Comparison of ENCODE assay signal across 21 cellular contexts in genomic region chr3:177893321-177893720, GRCh38.
DNase-seq lines count a peak whose midpoint lies in the region; ATAC-seq and TF ChIP-seq lines count a peak whose summit lies in the region.
"Had no signal": no experiment of that assay in that cellular context is flagged by ENCODE, and none has a peak within 500 bp of the region (broad histone marks: within the 10 kb centered on the region; RNA-seq: fewer than 3 reads in every experiment).

No MANE protein-coding gene starts in this region.

- no peak overlapping the region for H3K27ac Mint-ChIP-seq in endothelial cell (ENCODE audit: unreplicated experiment)
- H3K27ac Mint-ChIP-seq: activated T-helper 17 cell treated with anti-CD3 and anti-CD28 coated beads, Interleukin-2, amount 50 U/mL, for 72 hours; CD8-positive, alpha-beta T cell; dendritic cell treated with granulocyte-macrophage colony-stimulating factor and Interleukin-4, amounts not matched to agents 40 ng/mL and 50 ng/mL, for 4 days had no signal

- no peaks in the 10 kb centered on the region for H3K79me2 ChIP-seq in osteoblast (ENCODE audit: insufficient read depth, low read length)

- no peaks in the 10 kb centered on the region for H3K36me3 ChIP-seq in esophagus muscularis mucosa
- no peaks in the 10 kb centered on the region for H3K36me3 ChIP-seq in osteoblast (ENCODE audit: insufficient read depth, low read length)
- H3K36me3 ChIP-seq: ovary, spleen, vagina had no signal

- peaks cover 6% of the 10 kb centered on the region for H3K4me1 Mint-ChIP-seq in endothelial cell (ENCODE audit: unreplicated experiment)
- H3K4me1 Mint-ChIP-seq: activated T-helper 17 cell treated with anti-CD3 and anti-CD28 coated beads, Interleukin-2, amount 50 U/mL, for 72 hours had no signal

- H3K9me3 ChIP-seq in esophagus muscularis mucosa (peaks cover 0 to 10% (median 2%) of the 10 kb centered on the region in 4 donors), osteoblast (ENCODE audit: low read depth, low read length) (no peaks in the 10 kb centered on the region)
- H3K9me3 ChIP-seq: ovary, vagina had no signal

- no peak overlapping the region for H3K27ac ChIP-seq in C4-2B
- peak overlapping the region in 1 of 4 donors; percentile 32 for H3K27ac ChIP-seq in esophagus muscularis mucosa (replicated peaks in 1 of 4)
- no peak overlapping the region for H3K27ac ChIP-seq in osteoblast (ENCODE audit: low read depth, low read length)
- H3K27ac ChIP-seq: ovary, PC-9, vagina had no signal

- H3K27me3 ChIP-seq in esophagus muscularis mucosa (no peaks in the 10 kb centered on the region), osteoblast (ENCODE audit: insufficient read depth, low read length) (no peaks in the 10 kb centered on the region)
- H3K27me3 ChIP-seq: ovary, spleen, vagina had no signal

- H3K36me3 Mint-ChIP-seq in endothelial cell (ENCODE audit: low read depth, unreplicated experiment): peaks cover 7% of the 10 kb centered on the region
- H3K36me3 Mint-ChIP-seq: CD8-positive, alpha-beta T cell had no signal

- H3K4me3 ChIP-seq in esophagus muscularis mucosa (no peak overlapping the region), osteoblast (ENCODE audit: insufficient read depth, low read length) (no peak overlapping the region)
- H3K4me3 ChIP-seq: GM12878, ovary, PC-9, spleen, vagina had no signal

- peak; percentile 67 for TF ChIP-seq EP300 in esophagus muscularis mucosa (IDR thresholded peaks at IDR 0.05)

- H3K27me3 Mint-ChIP-seq in endothelial cell (ENCODE audit: unreplicated experiment): peaks cover 2% of the 10 kb centered on the region
- H3K27me3 Mint-ChIP-seq: activated T-helper 17 cell treated with anti-CD3 and anti-CD28 coated beads, Interleukin-2, amount 50 U/mL, for 72 hours; dendritic cell treated with granulocyte-macrophage colony-stimulating factor and Interleukin-4, amounts not matched to agents 40 ng/mL and 50 ng/mL, for 4 days had no signal

- TF ChIP-seq POLR2A in esophagus muscularis mucosa (IDR thresholded peaks at IDR 0.05; ENCODE audit: low read depth): no peak

- no peak overlapping the region for H3K4me2 ChIP-seq in osteoblast (ENCODE audit: insufficient read depth, low read length)
- H3K4me2 ChIP-seq: PC-9 had no signal

- H2AFZ ChIP-seq in osteoblast (ENCODE audit: low read length): peak overlapping the region; percentile 75
- H2AFZ ChIP-seq: PC-9 had no signal

- no peaks in the 10 kb centered on the region for H3K9me3 Mint-ChIP-seq in endothelial cell (ENCODE audit: unreplicated experiment)
- H3K9me3 Mint-ChIP-seq: activated T-helper 17 cell treated with anti-CD3 and anti-CD28 coated beads, Interleukin-2, amount 50 U/mL, for 72 hours had no signal

- TF ChIP-seq CTCF in C4-2B (conservative IDR thresholded peaks at IDR 0.05) (peak; percentile 15; the same call in 1 of the 2 replicates), esophagus muscularis mucosa (IDR thresholded peaks at IDR 0.05) (peak; percentile 12 to 52 (median 25)), osteoblast (IDR thresholded peaks at IDR 0.05; ENCODE audit: extremely low read depth, low read depth, low read length) (no peak), endothelial cell (IDR thresholded peaks at IDR 0.05; ENCODE audit: unreplicated experiment) (no peak), GM13977 (IDR thresholded peaks at IDR 0.05; ENCODE audit: extremely low read depth, insufficient read depth, missing control alignments) (no peak)

- peaks cover 0 to 19% (median 8%) of the 10 kb centered on the region in 4 donors for H3K4me1 ChIP-seq in esophagus muscularis mucosa
- H3K4me1 ChIP-seq in osteoblast (ENCODE audit: insufficient read depth, low read length): no peaks in the 10 kb centered on the region

- intact Hi-C loops in esophagus muscularis mucosa (cut with DNase I): no loop called here

- DNase-seq in NCI-H69 (lab: John Stamatoyannopoulos, UW): peak; percentile 19
- no peak for DNase-seq in esophagus muscularis mucosa (ENCODE audit: extremely low spot score)
- no peak for DNase-seq in osteoblast (ENCODE audit: insufficient read length, low spot score, missing footprints)
- DNase-seq in endothelial cell (ENCODE audit: low spot score): no peak
- no peak for DNase-seq in GM13977 (ENCODE audit: low spot score)
- no peak for DNase-seq in KBM-7
- DNase-seq: amniotic stem cell; CD8-positive, alpha-beta T cell; foreskin melanocyte; NCI-H1694; NCI-H524; ovary; PC-9; spleen; stimulated activated naive CD8-positive, alpha-beta T cell treated with anti-CD3 and anti-CD28 coated beads, Interleukin-15, Interleukin-2, amounts not matched to agents 100 U/mL and 50 U/mL, for 24 hours had no signal

- no peak for ATAC-seq in GM19023 (IDR thresholded peaks at IDR 0.05; ENCODE audit: unreplicated experiment)
- ATAC-seq: activated T-helper 17 cell treated with anti-CD3 and anti-CD28 coated beads, Interleukin-2, amount 50 U/mL, for 72 hours; CD8-positive, alpha-beta T cell; GM12878; stimulated activated naive CD8-positive, alpha-beta T cell treated with anti-CD3 and anti-CD28 coated beads, Interleukin-15, Interleukin-2, amounts not matched to agents 100 U/mL and 50 U/mL, for 24 hours had no signal

- 70% methylated on average over 2 of the region's 2 CpGs for WGBS in esophagus muscularis mucosa

- no peaks in the 10 kb centered on the region for H4K20me1 ChIP-seq in osteoblast (ENCODE audit: insufficient read depth, low read length)

- no peak overlapping the region for H3K4me3 Mint-ChIP-seq in endothelial cell (ENCODE audit: unreplicated experiment)
- H3K4me3 Mint-ChIP-seq: activated T-helper 17 cell treated with anti-CD3 and anti-CD28 coated beads, Interleukin-2, amount 50 U/mL, for 72 hours; CD8-positive, alpha-beta T cell; dendritic cell treated with granulocyte-macrophage colony-stimulating factor and Interleukin-4, amounts not matched to agents 40 ng/mL and 50 ng/mL, for 4 days had no signal

- in situ Hi-C loops in GM13977 (cut with MboI; ENCODE audit: low pct_unique_long_range_greater_than_20kb, low sequenced_read_pairs, unreplicated experiment) (no loop called here), KBM-7 (cut with MboI; ENCODE audit: low pct_unique_long_range_greater_than_20kb, low sequenced_read_pairs) (no loop called here)

Comparison
In these comparisons a context has a peak if more than half of its experiments do, and no peak if none do; other contexts are left out.
1. CTCF ChIP-seq: peak in C4-2B (single experiment) and esophagus muscularis mucosa (3 of 3); none in osteoblast (single experiment), endothelial cell (single experiment) and GM13977 (single experiment).